14 cellular contexts compared by ENCODE assay signal in genomic region chr3:159860727-159861126, GRCh38. TPM values are rescaled to one million over a fixed set of nuclear protein-coding genes. Genes with fewer than 3 reads are reported as not detected.
DNase-seq lines count a peak whose midpoint lies in the region; ATAC-seq and TF ChIP-seq lines count a peak whose summit lies in the region.
"Had no signal": no experiment of that assay in that cellular context is flagged by ENCODE, and none has a peak within 500 bp of the region (broad histone marks: within the 10 kb centered on the region; RNA-seq: fewer than 3 reads in every experiment).

No MANE protein-coding gene starts in this region.

- no peaks in the 10 kb centered on the region for H4K20me1 ChIP-seq in MM.1S (ENCODE audit: insufficient read depth, low read length)

- H3K27me3 ChIP-seq in MM.1S (replicated peaks; ENCODE audit: insufficient read depth, low read length) (no peaks in the 10 kb centered on the region), brain microvascular endothelial cell (replicated peaks) (no peaks in the 10 kb centered on the region), testis (no peaks in the 10 kb centered on the region)
- H3K27me3 ChIP-seq: adrenal gland had no signal

- WGBS in testis, 2 donors: 63 to 80% methylated on average over 1 of the region's 1 CpG

- DNase-seq in MM.1S: no peak
- DNase-seq in brain microvascular endothelial cell: no peak
- DNase-seq in SIG-M5 treated with dmso at 0.1 percent for 504 hours (lab: John Stamatoyannopoulos, UW; ENCODE audit: unreplicated experiment): no peak
- DNase-seq in NCI-H345 (lab: John Stamatoyannopoulos, UW): no peak
- DNase-seq in testis: no peak
- DNase-seq: adrenal gland; GOT3; NCI-H748 treated with DMSO at 0.1 percent for 48 hours; occipital lobe; stimulated activated CD4-positive, alpha-beta T cell treated with anti-CD3 and anti-CD28 coated beads, Interleukin-4, amount 100 ng/mL, for 24 hours had no signal

- H3K36me3 Mint-ChIP-seq in nephron (ENCODE audit: low read depth): no peaks in the 10 kb centered on the region
- H3K36me3 Mint-ChIP-seq in activated T-helper 17 cell treated with anti-CD3 and anti-CD28 coated beads, Interleukin-2, amount 50 U/mL, for 72 hours (ENCODE audit: low read depth): no peaks in the 10 kb centered on the region

- H3K4me3 Mint-ChIP-seq in nephron: peak overlapping the region in 1 of 3 experiments; percentile 44
- no peak overlapping the region for H3K4me3 Mint-ChIP-seq in activated T-helper 17 cell treated with anti-CD3 and anti-CD28 coated beads, Interleukin-2, amount 50 U/mL, for 72 hours

- H3K9me2 ChIP-seq in MM.1S (replicated peaks; ENCODE audit: insufficient read depth, low read length): no peaks in the 10 kb centered on the region

- peak overlapping the region; percentile 28; the same call in 1 of the 2 replicates for H3K4me2 ChIP-seq in MM.1S (ENCODE audit: low read depth, low read length)

- peaks cover 15% of the 10 kb centered on the region for H3K4me1 ChIP-seq in MM.1S (ENCODE audit: low read length)
- H3K4me1 ChIP-seq in testis: no peaks in the 10 kb centered on the region

- H3K79me2 ChIP-seq in MM.1S (ENCODE audit: low read length): no peaks in the 10 kb centered on the region

- H3K9me3 ChIP-seq in MM.1S (replicated peaks; ENCODE audit: insufficient read depth, low read length) (no peaks in the 10 kb centered on the region), testis (no peaks in the 10 kb centered on the region)
- H3K9me3 ChIP-seq: adrenal gland had no signal

- H3K9ac ChIP-seq in MM.1S (ENCODE audit: low read length): no peak overlapping the region

- H2AFZ ChIP-seq in MM.1S (ENCODE audit: low read length): no peak overlapping the region

- in situ Hi-C loops in brain microvascular endothelial cell (cut with HindIII; ENCODE audit: low pct_ligation_motif_present, low sequenced_read_pairs): no loop called here

- intact Hi-C loops in testis (cut with DNase I; ENCODE audit: low total_unique reads): no loop called here

- peak; percentile 44 for ATAC-seq in GM19395 (IDR thresholded peaks at IDR 0.05; ENCODE audit: unreplicated experiment)
- no peak for ATAC-seq in activated T-helper 17 cell treated with anti-CD3 and anti-CD28 coated beads, Interleukin-2, amount 50 U/mL, for 72 hours (replicated peaks)

- no peaks in the 10 kb centered on the region for H3K9me3 Mint-ChIP-seq in nephron
- no peaks in the 10 kb centered on the region for H3K9me3 Mint-ChIP-seq in activated T-helper 17 cell treated with anti-CD3 and anti-CD28 coated beads, Interleukin-2, amount 50 U/mL, for 72 hours

- peaks cover 73% of the 10 kb centered on the region for H3K4me1 Mint-ChIP-seq in nephron
- no peaks in the 10 kb centered on the region for H3K4me1 Mint-ChIP-seq in activated T-helper 17 cell treated with anti-CD3 and anti-CD28 coated beads, Interleukin-2, amount 50 U/mL, for 72 hours

- peak overlapping the region; percentile 79 to 87 (median 85) for H3K27ac Mint-ChIP-seq in nephron
- no peak overlapping the region for H3K27ac Mint-ChIP-seq in activated T-helper 17 cell treated with anti-CD3 and anti-CD28 coated beads, Interleukin-2, amount 50 U/mL, for 72 hours

- H3K4me3 ChIP-seq in MM.1S (ENCODE audit: low read length): no peak overlapping the region
- H3K4me3 ChIP-seq in brain microvascular endothelial cell (ENCODE audit: low read depth, low read length): no peak overlapping the region
- no peak overlapping the region for H3K4me3 ChIP-seq in testis
- H3K4me3 ChIP-seq: adrenal gland had no signal

- H3K36me3 ChIP-seq in MM.1S (replicated peaks; ENCODE audit: insufficient read depth, low read length) (no peaks in the 10 kb centered on the region), brain microvascular endothelial cell (replicated peaks) (no peaks in the 10 kb centered on the region), testis (ENCODE audit: low read depth, missing control alignments) (no peaks in the 10 kb centered on the region)
- H3K36me3 ChIP-seq: adrenal gland had no signal

- H3K27me3 Mint-ChIP-seq in nephron (ENCODE audit: low read depth): no peaks in the 10 kb centered on the region
- H3K27me3 Mint-ChIP-seq in activated T-helper 17 cell treated with anti-CD3 and anti-CD28 coated beads, Interleukin-2, amount 50 U/mL, for 72 hours: peaks cover 28% of the 10 kb centered on the region

- TF ChIP-seq CTCF in MM.1S (IDR thresholded peaks at IDR 0.05; ENCODE audit: low read length) (no peak), brain microvascular endothelial cell (IDR thresholded peaks at IDR 0.05; ENCODE audit: low read depth, low read length, missing control alignments) (no peak), nephron (IDR thresholded peaks at IDR 0.05; ENCODE audit: unreplicated experiment in 3 of 3) (no peak), testis (IDR thresholded peaks at IDR 0.05) (no peak)

- H3F3A ChIP-seq in MM.1S (ENCODE audit: insufficient read depth, low read length): no peaks in the 10 kb centered on the region

- TF ChIP-seq POLR2A in testis (IDR thresholded peaks at IDR 0.05): no peak

- H3K27ac ChIP-seq in MM.1S (ENCODE audit: low read length) (no peak overlapping the region), brain microvascular endothelial cell (peak overlapping the region; percentile 28), testis (no peak overlapping the region)

RNA-seq across cellular contexts. Expression of gene SCHIP1, which starts 21.1 kb away (rescaled TPM):
- not detected for total RNA-seq in activated T-helper 17 cell treated with anti-CD3 and anti-CD28 coated beads, Interleukin-2, amount 50 U/mL, for 72 hours
- 10 to 100 TPM in 1 of 2 donors, 1 to 10 TPM in 1; 2.3 to 10.5 TPM for total RNA-seq in testis
- polyA plus RNA-seq in testis (ENCODE audit: insufficient read depth, low read depth, low replicate concordance): 8.1 TPM
- total RNA-seq: T-helper 1 cell treated with Interleukin-12 subunit alpha and Interleukin-12 subunit beta and Interleukin-4 antibody, amounts not matched to agents 30 ng/mL and 1 ng/mL, for 36 hours had no signal
